1 cellular context compared by ENCODE assay signal in the genomic region with DNA sequence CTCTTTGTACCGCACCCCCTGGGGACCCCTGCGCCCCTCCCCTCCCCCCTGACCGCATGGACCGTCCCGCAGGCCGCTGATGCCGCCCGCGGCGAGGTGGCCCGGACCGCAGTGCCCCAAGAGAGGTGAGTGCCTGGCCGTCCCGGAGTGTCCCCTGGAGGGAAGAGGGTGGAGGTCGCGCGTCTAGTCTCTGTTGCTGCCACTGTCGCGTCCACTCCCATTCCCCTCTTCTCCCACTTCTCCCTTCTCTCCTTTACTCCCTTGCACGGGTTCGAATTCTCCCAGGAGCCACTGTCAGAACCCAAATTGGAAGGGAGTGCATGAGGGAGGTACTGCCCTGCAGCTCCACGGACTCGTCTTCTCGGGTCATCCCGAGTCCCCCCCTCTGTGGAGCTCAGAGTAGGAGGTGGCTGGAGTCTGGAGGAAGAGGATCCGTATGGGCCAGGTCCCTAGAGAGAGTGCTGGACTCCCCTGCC.
TF ChIP-seq lines count a peak whose summit lies in the region.

No MANE protein-coding gene starts in this region.

TF ChIP-seq in K562, 482 proteins besides CTCF, POLR2A, EP300 and RAD21:
- TF ChIP-seq ZBED1 (IDR thresholded peaks at IDR 0.05) (no peak), TEAD1 (CRISPR knock-in tag; IDR thresholded peaks at IDR 0.05) (0 out of 4 replicates have a peak, but pooled peaks of 1 of the 2 experiments have one; percentile 31), SIRT6 (IDR thresholded peaks at IDR 0.05; ENCODE audit: low read depth, low read length) (no peak), HDAC1 (IDR thresholded peaks at IDR 0.05) (0 out of 4 replicates have a peak, but pooled peaks of 1 of the 2 experiments have one; percentile 10), ADNP (tag; IDR thresholded peaks at IDR 0.05) (no peak), SAP30 (IDR thresholded peaks at IDR 0.05; ENCODE audit: borderline replicate concordance, insufficient read depth, low read depth, low read length, poor library complexity, severe bottlenecking) (no peak), ZSCAN32 (CRISPR knock-in tag; IDR thresholded peaks at IDR 0.05) (no peak), RBFOX2 (IDR thresholded peaks at IDR 0.05; ENCODE audit: low read depth, low read length) (0 out of 2 replicates have a peak, but pooled peaks have one; percentile 8), NR4A1 (CRISPR knock-in tag; IDR thresholded peaks at IDR 0.05) (no peak), NR4A1 (tag; IDR thresholded peaks at IDR 0.05) (no peak), ELK3 (CRISPR knock-in tag; IDR thresholded peaks at IDR 0.05) (no peak), ZBTB40 (IDR thresholded peaks at IDR 0.05) (0 out of 2 replicates have a peak, but pooled peaks have one; percentile 11), ZBTB40 (CRISPR knock-in tag; IDR thresholded peaks at IDR 0.05) (no peak), TAF1 (IDR thresholded peaks at IDR 0.05; ENCODE audit: control insufficient read depth, extremely low read depth, insufficient read depth, low read length, severe bottlenecking) (no peak), CXXC5 (CRISPR knock-in tag; IDR thresholded peaks at IDR 0.05) (no peak), ZNF134 (CRISPR knock-in tag; conservative IDR thresholded peaks at IDR 0.05) (no peak), UBTF (IDR thresholded peaks at IDR 0.05; ENCODE audit: borderline replicate concordance in 1 of 2, low read depth in 2 of 2, low read length in 2 of 2) (0 out of 4 replicates have a peak, but pooled peaks of 1 of the 2 experiments have one; percentile 29), HIVEP1 (CRISPR knock-in tag; IDR thresholded peaks at IDR 0.05) (no peak), MAZ (CRISPR knock-in tag; conservative IDR thresholded peaks at IDR 0.05 in 1 of 2, IDR thresholded peaks at IDR 0.05 in 1 of 2) (peak in 1 of 2 experiments; percentile 9; a peak in 1 of 4 replicates), RFX7 (CRISPR knock-in tag; IDR thresholded peaks at IDR 0.05) (no peak)
- TF ChIP-seq, protein P1, sequence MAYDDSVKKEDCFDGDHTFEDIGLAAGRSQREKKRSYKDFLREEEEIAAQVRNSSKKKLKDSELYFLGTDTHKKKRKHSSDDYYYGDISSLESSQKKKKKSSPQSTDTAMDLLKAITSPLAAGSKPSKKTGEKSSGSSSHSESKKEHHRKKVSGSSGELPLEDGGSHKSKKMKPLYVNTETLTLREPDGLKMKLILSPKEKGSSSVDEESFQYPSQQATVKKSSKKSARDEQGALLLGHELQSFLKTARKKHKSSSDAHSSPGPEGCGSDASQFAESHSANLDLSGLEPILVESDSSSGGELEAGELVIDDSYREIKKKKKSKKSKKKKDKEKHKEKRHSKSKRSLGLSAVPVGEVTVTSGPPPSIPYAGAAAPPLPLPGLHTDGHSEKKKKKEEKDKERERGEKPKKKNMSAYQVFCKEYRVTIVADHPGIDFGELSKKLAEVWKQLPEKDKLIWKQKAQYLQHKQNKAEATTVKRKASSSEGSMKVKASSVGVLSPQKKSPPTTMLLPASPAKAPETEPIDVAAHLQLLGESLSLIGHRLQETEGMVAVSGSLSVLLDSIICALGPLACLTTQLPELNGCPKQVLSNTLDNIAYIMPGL (CRISPR knock-in tag; IDR thresholded peaks at IDR 0.05), result 0 out of 2 replicates have a peak, but pooled peaks have one; percentile 1
